ENCODE assay signal across 17 cellular contexts in the genomic region with DNA sequence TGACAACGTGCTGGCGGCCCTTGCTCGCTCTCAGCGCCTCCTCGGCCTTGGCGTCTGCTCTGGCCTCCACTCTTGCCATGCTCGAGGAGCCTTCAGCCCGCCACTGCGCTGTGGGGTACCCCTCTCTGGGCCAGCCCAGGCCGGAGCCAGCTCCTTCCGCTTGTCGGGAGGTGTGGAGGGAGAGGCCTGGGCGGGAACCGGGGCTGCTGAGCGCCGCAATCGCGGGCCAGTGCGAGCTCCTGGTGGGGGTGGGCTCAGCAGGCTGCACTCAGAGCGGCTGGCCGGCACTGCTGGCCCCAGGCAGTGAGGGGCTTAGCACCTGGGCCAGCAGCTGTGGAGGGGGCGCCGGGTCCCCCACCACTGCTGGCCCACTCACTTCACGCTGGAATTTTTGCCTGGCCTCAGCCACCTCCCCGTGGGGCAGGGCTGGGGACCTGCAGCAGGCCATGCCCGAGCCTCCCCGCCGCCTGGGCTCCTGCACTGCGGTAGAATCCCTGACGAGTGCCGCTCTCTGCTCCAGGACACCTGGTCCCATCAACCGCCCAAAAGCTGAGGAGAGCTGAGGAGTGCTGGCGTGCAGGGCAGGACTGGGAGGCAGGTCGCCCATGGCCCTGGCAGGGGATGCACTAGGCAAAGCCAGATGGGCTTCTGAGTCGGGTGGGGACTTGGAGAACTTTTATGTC.
"Had no signal": no experiment of that assay in that cellular context is flagged by ENCODE, and none has a peak within 500 bp of the region (broad histone marks: within the 10 kb centered on the region; RNA-seq: fewer than 3 reads in every experiment).

No MANE protein-coding gene starts in this region.

- H3K4me1 Mint-ChIP-seq: naive thymus-derived CD8-positive, alpha-beta T cell; stimulated activated effector memory CD8-positive, alpha-beta T cell treated with anti-CD3 and anti-CD28 coated beads, Interleukin-12 subunit alpha, Interleukin-12 subunit beta, amount 100 ng/mL, for 72 hours had no signal

- DNase-seq: cerebellar nuclear complex; colonic mucosa; dermis blood vessel endothelial cell; esophagus squamous epithelium; foreskin fibroblast; naive thymus-derived CD8-positive, alpha-beta T cell; small intestine; stimulated activated CD4-positive, alpha-beta T cell treated with anti-CD3 and anti-CD28 coated beads, Interleukin-4, amount 100 ng/mL, for 1 hour; stimulated activated CD8-positive, alpha-beta memory T cell treated with anti-CD3 and anti-CD28 coated beads, Interleukin-4, amount 100 ng/mL, for 48 hours; stomach; substantia nigra; thyroid gland had no signal

- H3K9me3 Mint-ChIP-seq: type B pancreatic cell had no signal

- H3K27ac Mint-ChIP-seq: naive thymus-derived CD8-positive, alpha-beta T cell; stimulated activated effector memory CD8-positive, alpha-beta T cell treated with anti-CD3 and anti-CD28 coated beads, Interleukin-12 subunit alpha, Interleukin-12 subunit beta, amount 100 ng/mL, for 72 hours; type B pancreatic cell had no signal

- H3K36me3 Mint-ChIP-seq: naive thymus-derived CD8-positive, alpha-beta T cell; stimulated activated effector memory CD8-positive, alpha-beta T cell treated with anti-CD3 and anti-CD28 coated beads, Interleukin-12 subunit alpha, Interleukin-12 subunit beta, amount 100 ng/mL, for 72 hours; type B pancreatic cell had no signal

- H3K4me3 ChIP-seq: colonic mucosa, esophagus squamous epithelium, mucosa of descending colon, right atrium auricular region, stomach, thyroid gland, vagina had no signal

- H3K4me3 Mint-ChIP-seq: naive thymus-derived CD8-positive, alpha-beta T cell; stimulated activated effector memory CD8-positive, alpha-beta T cell treated with anti-CD3 and anti-CD28 coated beads, Interleukin-12 subunit alpha, Interleukin-12 subunit beta, amount 100 ng/mL, for 72 hours; type B pancreatic cell had no signal

- ATAC-seq: mucosa of descending colon; naive thymus-derived CD8-positive, alpha-beta T cell; stimulated activated effector memory CD8-positive, alpha-beta T cell treated with anti-CD3 and anti-CD28 coated beads, Interleukin-12 subunit alpha, Interleukin-12 subunit beta, amount 100 ng/mL, for 72 hours had no signal

- H3K27me3 ChIP-seq: colonic mucosa, esophagus squamous epithelium, right atrium auricular region, stomach, thyroid gland, vagina had no signal

- H3K36me3 ChIP-seq: colonic mucosa, esophagus squamous epithelium, right atrium auricular region, stomach, thyroid gland, vagina had no signal

- H3K4me1 ChIP-seq: colonic mucosa, esophagus squamous epithelium, right atrium auricular region, stomach, thyroid gland, vagina had no signal

- H3K9me3 ChIP-seq: colonic mucosa, right atrium auricular region, thyroid gland, vagina had no signal

- H3K27me3 Mint-ChIP-seq: naive thymus-derived CD8-positive, alpha-beta T cell; type B pancreatic cell had no signal

- H3K27ac ChIP-seq: colonic mucosa, esophagus squamous epithelium, right atrium auricular region, stomach, thyroid gland, vagina had no signal
